In genomic region chr17:74645010-74645409, GRCh38 we compare ENCODE assay signal across 27 cellular contexts. TPM values are rescaled to one million over a fixed set of nuclear protein-coding genes. Genes with fewer than 3 reads are reported as not detected.
"Had no signal": no experiment of that assay in that cellular context is flagged by ENCODE, and none has a peak within 500 bp of the region (broad histone marks: within the 10 kb centered on the region; RNA-seq: fewer than 3 reads in every experiment).

No MANE protein-coding gene starts in this region.

- DNase-seq: activated CD4-positive, alpha-beta T cell treated with anti-CD3 and anti-CD28 coated beads for 48 hours; activated CD4-positive, alpha-beta T cell treated with anti-CD3 and anti-CD28 coated beads, Interleukin-2, amount 50 U/mL, for 48 hours; activated CD4-positive, CD25-positive, alpha-beta regulatory T cell treated with anti-CD3 and anti-CD28 coated beads, Interleukin-2, amount 50 U/mL, for 72 hours; activated CD8-positive, alpha-beta memory T cell treated with anti-CD3 and anti-CD28 coated beads, Interleukin-2, amount 10 ng/mL, durations not matched to agents 7 days and 5 days; activated effector memory CD4-positive, alpha-beta T cell treated with Interleukin-2 at 50 U/mL for 16 hours; activated naive CD4-positive, alpha-beta T cell treated with anti-CD3 and anti-CD28 coated beads for 36 hours; activated naive CD8-positive, alpha-beta T cell treated with anti-CD3 and anti-CD28 coated beads for 36 hours; activated T-cell treated with anti-CD3 and anti-CD28 coated beads, Interleukin-2, amount 50 U/mL, for 24 hours; anterior cingulate cortex; cerebellar nuclear complex; Kasumi-1; KBM-7; NCI-H1105; NCI-H1436; NCI-H1694 treated with DMSO at 0.1 percent for 48 hours; NCI-H2029 treated with DMSO at 0.1 percent for 48 hours; NCI-H510A treated with DMSO at 0.1 percent for 48 hours; PC-3; SHP77; SW 1271 had no signal

- H3K4me3 Mint-ChIP-seq: activated CD8-positive, alpha-beta memory T cell treated with anti-CD3 and anti-CD28 coated beads, Interleukin-2, amount 10 ng/mL, durations not matched to agents 7 days and 5 days; activated naive CD4-positive, alpha-beta T cell treated with anti-CD3 and anti-CD28 coated beads for 36 hours; activated naive CD8-positive, alpha-beta T cell treated with anti-CD3 and anti-CD28 coated beads for 36 hours; activated T-cell treated with anti-CD3 and anti-CD28 coated beads, Interleukin-2, amount 50 U/mL, for 24 hours; activated T-helper 1 cell treated with anti-CD3 and anti-CD28 coated beads, Interleukin-12 subunit alpha, Interleukin-12 subunit beta, Interleukin-2, Interleukin-4 antibody, amounts not matched to agents 30 ng/mL and 10 ng/mL and 1 ng/mL, durations not matched to agents 14 hours and 24 hours and 36 hours; WTC11 had no signal

- H3K9me3 Mint-ChIP-seq: activated naive CD4-positive, alpha-beta T cell treated with anti-CD3 and anti-CD28 coated beads for 36 hours; activated naive CD8-positive, alpha-beta T cell treated with anti-CD3 and anti-CD28 coated beads for 36 hours; activated T-cell treated with anti-CD3 and anti-CD28 coated beads, Interleukin-2, amount 50 U/mL, for 24 hours; activated T-helper 1 cell treated with anti-CD3 and anti-CD28 coated beads, Interleukin-12 subunit alpha, Interleukin-12 subunit beta, Interleukin-2, Interleukin-4 antibody, amounts not matched to agents 30 ng/mL and 10 ng/mL and 1 ng/mL, durations not matched to agents 14 hours and 24 hours and 36 hours; WTC11 had no signal

- ATAC-seq: activated CD8-positive, alpha-beta memory T cell treated with anti-CD3 and anti-CD28 coated beads, Interleukin-2, amount 10 ng/mL, durations not matched to agents 7 days and 5 days; PC-3; SK-N-SH treated with all-trans-retinoic acid at 6 μM for 48 hours; WTC11 had no signal

- H3K27ac Mint-ChIP-seq: activated CD8-positive, alpha-beta memory T cell treated with anti-CD3 and anti-CD28 coated beads, Interleukin-2, amount 10 ng/mL, durations not matched to agents 7 days and 5 days; activated naive CD4-positive, alpha-beta T cell treated with anti-CD3 and anti-CD28 coated beads for 36 hours; activated naive CD8-positive, alpha-beta T cell treated with anti-CD3 and anti-CD28 coated beads for 36 hours; activated T-cell treated with anti-CD3 and anti-CD28 coated beads, Interleukin-2, amount 50 U/mL, for 24 hours; activated T-helper 1 cell treated with anti-CD3 and anti-CD28 coated beads, Interleukin-12 subunit alpha, Interleukin-12 subunit beta, Interleukin-2, Interleukin-4 antibody, amounts not matched to agents 30 ng/mL and 10 ng/mL and 1 ng/mL, durations not matched to agents 14 hours and 24 hours and 36 hours; WTC11 had no signal

- H3K36me3 Mint-ChIP-seq: activated CD8-positive, alpha-beta memory T cell treated with anti-CD3 and anti-CD28 coated beads, Interleukin-2, amount 10 ng/mL, durations not matched to agents 7 days and 5 days; activated naive CD8-positive, alpha-beta T cell treated with anti-CD3 and anti-CD28 coated beads for 36 hours; WTC11 had no signal

- H3K4me3 ChIP-seq: SJSA1 had no signal

RNA-seq across cellular contexts. Expression of gene CD300E, which starts 21.5 kb away (rescaled TPM):
- total RNA-seq: activated CD8-positive, alpha-beta memory T cell treated with anti-CD3 and anti-CD28 coated beads, Interleukin-2, amount 10 ng/mL, durations not matched to agents 7 days and 5 days; activated naive CD4-positive, alpha-beta T cell treated with anti-CD3 and anti-CD28 coated beads for 36 hours; activated naive CD8-positive, alpha-beta T cell treated with anti-CD3 and anti-CD28 coated beads for 36 hours; activated T-helper 1 cell treated with anti-CD3 and anti-CD28 coated beads, Interleukin-12 subunit alpha, Interleukin-12 subunit beta, Interleukin-2, Interleukin-4 antibody, amounts not matched to agents 30 ng/mL and 10 ng/mL and 1 ng/mL, durations not matched to agents 14 hours and 24 hours and 36 hours; MCF 10A; PC-3; SJSA1; T-helper 1 cell treated with Interleukin-12 subunit alpha and Interleukin-12 subunit beta and Interleukin-4 antibody, amounts not matched to agents 30 ng/mL and 1 ng/mL, for 36 hours; WTC11 had no signal

RNA-seq across cellular contexts. Expression of gene CD300LD, which starts 52.9 kb away (rescaled TPM):
- total RNA-seq: activated CD8-positive, alpha-beta memory T cell treated with anti-CD3 and anti-CD28 coated beads, Interleukin-2, amount 10 ng/mL, durations not matched to agents 7 days and 5 days; activated naive CD4-positive, alpha-beta T cell treated with anti-CD3 and anti-CD28 coated beads for 36 hours; activated naive CD8-positive, alpha-beta T cell treated with anti-CD3 and anti-CD28 coated beads for 36 hours; activated T-helper 1 cell treated with anti-CD3 and anti-CD28 coated beads, Interleukin-12 subunit alpha, Interleukin-12 subunit beta, Interleukin-2, Interleukin-4 antibody, amounts not matched to agents 30 ng/mL and 10 ng/mL and 1 ng/mL, durations not matched to agents 14 hours and 24 hours and 36 hours; cardiac septum; MCF 10A; PC-3; SJSA1; T-helper 1 cell treated with Interleukin-12 subunit alpha and Interleukin-12 subunit beta and Interleukin-4 antibody, amounts not matched to agents 30 ng/mL and 1 ng/mL, for 36 hours; WTC11 had no signal
